34 cellular contexts compared by ENCODE assay signal in genomic region chr10:109281347-109281746, GRCh38.
DNase-seq lines count a peak whose midpoint lies in the region; ATAC-seq, FAIRE-seq and TF ChIP-seq lines count a peak whose summit lies in the region.
"Had no signal": no experiment of that assay in that cellular context is flagged by ENCODE, and none has a peak within 500 bp of the region (broad histone marks: within the 10 kb centered on the region; RNA-seq: fewer than 3 reads in every experiment).

No MANE protein-coding gene starts in this region.

- H4K8ac ChIP-seq in IMR-90 (ENCODE audit: low read depth in 2 of 2, low read length in 2 of 2) (no peak overlapping the region; a peak in 1 of 4 replicates), H1 (ENCODE audit: extremely low read depth, insufficient read depth, low read length) (no peak overlapping the region)

- H3K4me2 ChIP-seq in HepG2 (ENCODE audit: low read depth, low read length) (no peak overlapping the region), IMR-90 (ENCODE audit: low read depth, low read length) (no peak overlapping the region), K562 (ENCODE audit: insufficient read depth, low read length) (no peak overlapping the region), H1 (ENCODE audit: insufficient read depth in 1 of 2, low read depth in 2 of 2, low read length in 2 of 2) (no peak overlapping the region)
- H3K4me2 ChIP-seq: A549; BLaER1; BLaER1 treated with 17β-estradiol and CSF1 and Interleukin-3, amounts not matched to agents 10 nM and 100 nM had no signal

- no peak for DNase-seq in HepG2 (ENCODE audit: low spot score)
- DNase-seq in right lobe of liver = no peak
- no peak for DNase-seq in IMR-90
- no peak for DNase-seq in K562 (ENCODE audit: extremely low read depth in 1 of 4, low spot score in 3 of 4)
- no peak for DNase-seq in H1 (ENCODE audit: low read depth in 1 of 2, low spot score in 2 of 2)
- no peak for DNase-seq in EL
- no peak for DNase-seq in HuH-7 (ENCODE audit: low spot score)
- DNase-seq: 8988T; ACHN; AML-193; BE2C; C1 segment of cervical spinal cord; Caco-2; Calu3; CD4-positive, alpha-beta memory T cell; CD4-positive, alpha-beta T cell; CD4-positive, CD25-positive, alpha-beta regulatory T cell; CD8-positive, alpha-beta memory T cell; CD8-positive, alpha-beta T cell; COR-L47; DMS 273 treated with DMSO at 0.1 percent for 48 hours; DMS153; DMS53; DMS79; DMS79 treated with DMSO at 0.1 percent for 48 hours; DND-41 had no signal

- H3K36me3 ChIP-seq in HepG2 (replicated peaks in 1 of 2; ENCODE audit: control insufficient read depth in 1 of 2, insufficient read depth in 2 of 2, low read length in 2 of 2) = no peaks in the 10 kb centered on the region
- no peaks in the 10 kb centered on the region for H3K36me3 ChIP-seq in right lobe of liver
- H3K36me3 ChIP-seq in IMR-90 (ENCODE audit: control insufficient read depth, insufficient read depth, low read length) = no peaks in the 10 kb centered on the region
- no peaks in the 10 kb centered on the region for H3K36me3 ChIP-seq in K562 (ENCODE audit: control insufficient read depth, insufficient read depth, low read length)
- H3K36me3 ChIP-seq in H1 (ENCODE audit: control insufficient read depth in 2 of 4, insufficient read depth in 4 of 4, low read length in 3 of 4) = no peaks in the 10 kb centered on the region
- H3K36me3 ChIP-seq: BE2C; BLaER1; BLaER1 treated with 17β-estradiol and CSF1 and Interleukin-3, amounts not matched to agents 10 nM and 100 nM had no signal

- no peak for TF ChIP-seq EP300 in HepG2 (IDR thresholded peaks at IDR 0.05; ENCODE audit: low read depth in 2 of 2, low read length in 2 of 2)
- no peak for TF ChIP-seq EP300 in HepG2 (CRISPR knock-in tag; IDR thresholded peaks at IDR 0.05; ENCODE audit: borderline replicate concordance)
- no peak for TF ChIP-seq EP300 in K562 (IDR thresholded peaks at IDR 0.05; ENCODE audit: low read length)
- no peak for TF ChIP-seq EP300 in H1 (IDR thresholded peaks at IDR 0.05; ENCODE audit: borderline replicate concordance in 1 of 2, low read depth in 2 of 2, low read length in 2 of 2)

- TF ChIP-seq POLR2A in HepG2 (IDR thresholded peaks at IDR 0.05; ENCODE audit: insufficient read depth in 1 of 2, low read depth in 2 of 2, low read length in 2 of 2) = no peak
- no peak for TF ChIP-seq POLR2A in right lobe of liver (IDR thresholded peaks at IDR 0.05)
- TF ChIP-seq POLR2A in IMR-90 (IDR thresholded peaks at IDR 0.05; ENCODE audit: low read depth, low read length) = no peak
- TF ChIP-seq POLR2A in K562 (conservative IDR thresholded peaks at IDR 0.05) = no peak
- TF ChIP-seq POLR2A in H1 (IDR thresholded peaks at IDR 0.05; ENCODE audit: control extremely low read depth in 1 of 2, low read depth in 2 of 2, low read length in 2 of 2) = no peak

- no peak overlapping the region for H4K5ac ChIP-seq in IMR-90 (ENCODE audit: low read depth, low read length)
- H4K5ac ChIP-seq in H1 (ENCODE audit: insufficient read length, low read depth, low read length) = no peak overlapping the region

- in situ Hi-C loops in HepG2 (cut with HindIII; ENCODE audit: extremely low pct_ligation_motif_present, low pct_unique_long_range_greater_than_20kb) = no loop called here
- in situ Hi-C loops in IMR-90 (cut with MboI; ENCODE audit: low sequenced_read_pairs) = no loop called here
- in situ Hi-C loops in K562 (cut with MboI) = no loop called here

- no peaks in the 10 kb centered on the region; a peak in 1 of 5 replicates for H3K27me3 ChIP-seq in HepG2 (ENCODE audit: control insufficient read depth in 1 of 2, insufficient read depth in 2 of 2, low read length in 2 of 2)
- H3K27me3 ChIP-seq in right lobe of liver = no peaks in the 10 kb centered on the region
- no peaks in the 10 kb centered on the region for H3K27me3 ChIP-seq in IMR-90 (ENCODE audit: control insufficient read depth, insufficient read depth, low read length)
- H3K27me3 ChIP-seq in K562 (ENCODE audit: control insufficient read depth in 2 of 2, insufficient read depth in 2 of 2, low read length in 2 of 2) = no peaks in the 10 kb centered on the region
- H3K27me3 ChIP-seq in H1 (replicated peaks in 1 of 4; ENCODE audit: control insufficient read depth in 3 of 4, extremely low read depth in 1 of 4, insufficient read depth in 3 of 4, low read length in 3 of 4) = no peaks in the 10 kb centered on the region
- H3K27me3 ChIP-seq: BE2C; BLaER1; BLaER1 treated with 17β-estradiol and CSF1 and Interleukin-3, amounts not matched to agents 10 nM and 100 nM had no signal

- no peak for TF ChIP-seq RAD21 in HepG2 (CRISPR knock-in tag; IDR thresholded peaks at IDR 0.05)
- TF ChIP-seq RAD21 in IMR-90 (IDR thresholded peaks at IDR 0.05; ENCODE audit: low read length) = no peak
- no peak for TF ChIP-seq RAD21 in K562 (CRISPR knock-in tag; conservative IDR thresholded peaks at IDR 0.05 in 1 of 2, IDR thresholded peaks at IDR 0.05 in 1 of 2)
- no peak for TF ChIP-seq RAD21 in H1 (IDR thresholded peaks at IDR 0.05 in 1 of 2, conservative IDR thresholded peaks at IDR 0.05 in 1 of 2; ENCODE audit: low read depth in 2 of 2, low read length in 2 of 2)

- H3K23ac ChIP-seq in IMR-90 (ENCODE audit: low read depth, low read length) (no peak overlapping the region), H1 (ENCODE audit: insufficient read length) (no peak overlapping the region)

- H2AK5ac ChIP-seq in IMR-90 (ENCODE audit: low read depth, low read length) = 0 out of 2 replicates have a peak overlapping the region, but pooled peaks have one; percentile 17
- H2AK5ac ChIP-seq in H1 (ENCODE audit: low read depth, low read length) = no peak overlapping the region

- no peaks in the 10 kb centered on the region for H3K23me2 ChIP-seq in H1 (ENCODE audit: low read depth, low read length)

- H3K9me3 ChIP-seq in HepG2 (ENCODE audit: low read length) (0 out of 2 replicates have a peak, but pooled peaks cover 5% of the 10 kb centered on the region), right lobe of liver (no peaks in the 10 kb centered on the region), IMR-90 (ENCODE audit: control insufficient read depth, insufficient read depth, low read length) (no peaks in the 10 kb centered on the region), K562 (replicated peaks; ENCODE audit: control insufficient read depth, insufficient read depth, low read depth, low read length) (no peaks in the 10 kb centered on the region), H1 (ENCODE audit: insufficient read depth in 2 of 2, low read depth in 1 of 2, low read length in 1 of 2) (no peaks in the 10 kb centered on the region)
- H3K9me3 ChIP-seq: A549; BE2C; BLaER1; BLaER1 treated with 17β-estradiol and CSF1 and Interleukin-3, amounts not matched to agents 10 nM and 100 nM; Caco-2 had no signal

- H3K9me1 ChIP-seq in IMR-90 (ENCODE audit: insufficient read depth, low read length) (peaks cover 5% of the 10 kb centered on the region; the same call in 1 of the 2 replicates), K562 (ENCODE audit: control insufficient read depth, insufficient read depth, low read length) (no peaks in the 10 kb centered on the region)

- H2BK15ac ChIP-seq in IMR-90 (ENCODE audit: low read depth, low read length) = no peak overlapping the region; the same call in 2 of the 3 replicates
- no peak overlapping the region for H2BK15ac ChIP-seq in H1 (ENCODE audit: low read length)

- H3K4me1 ChIP-seq in HepG2 (ENCODE audit: insufficient read depth, low read length) (no peaks in the 10 kb centered on the region), right lobe of liver (no peaks in the 10 kb centered on the region), IMR-90 (ENCODE audit: control insufficient read depth, insufficient read depth, low read length) (peaks cover 12% of the 10 kb centered on the region), K562 (replicated peaks in 1 of 2; ENCODE audit: control insufficient read depth in 2 of 2, insufficient read depth in 2 of 2, low read length in 2 of 2) (no peaks in the 10 kb centered on the region), H1 (replicated peaks in 1 of 4; ENCODE audit: control insufficient read depth in 3 of 4, insufficient read depth in 4 of 4, low read length in 3 of 4) (no peaks in the 10 kb centered on the region)
- H3K4me1 ChIP-seq: A549, BE2C, BLaER1 had no signal

- H3K14ac ChIP-seq in IMR-90 (replicated peaks; ENCODE audit: low read depth, low read length) = no peak overlapping the region
- no peak overlapping the region for H3K14ac ChIP-seq in H1 (ENCODE audit: insufficient read length)

- H4K91ac ChIP-seq in IMR-90 (ENCODE audit: insufficient read depth, low read depth, low read length) = no peak overlapping the region
- no peak overlapping the region for H4K91ac ChIP-seq in H1 (replicated peaks; ENCODE audit: insufficient read length, low read length)

- peak overlapping the region; percentile 72; the same call in 1 of the 2 replicates for H3K18ac ChIP-seq in IMR-90 (ENCODE audit: low read depth, low read length)
- no peak overlapping the region for H3K18ac ChIP-seq in H1 (ENCODE audit: extremely low read depth, low read length)

- CTCF ChIA-PET in HepG2 (lab: Yijun Ruan, JAX; ENCODE audit: low intra/inter-chr PET ratio, low total read pairs) = no interaction called here
- CTCF ChIA-PET in IMR-90 (lab: Yijun Ruan, JAX) = no interaction called here
- CTCF ChIA-PET in K562 (lab: Yijun Ruan, JAX; ENCODE audit: low intra/inter-chr PET ratio) = no interaction called here
- CTCF ChIA-PET in H1 (lab: Charles Lee; ENCODE audit: partially characterized antibody) = no interaction called here

- no peak overlapping the region for H2AK9ac ChIP-seq in IMR-90 (replicated peaks; ENCODE audit: low read depth, low read length, poor library complexity)

- ATAC-seq in HepG2 = no peak
- ATAC-seq in right lobe of liver = no peak
- no peak for ATAC-seq in IMR-90 (ENCODE audit: low read depth)
- ATAC-seq in K562 = no peak
- no peak for ATAC-seq in HG03432 (IDR thresholded peaks at IDR 0.05; ENCODE audit: unreplicated experiment)
- ATAC-seq: A549; CD8-positive, alpha-beta T cell had no signal

- H3K4ac ChIP-seq in IMR-90 (ENCODE audit: low read depth, low read length) (no peak overlapping the region), H1 (replicated peaks; ENCODE audit: insufficient read length, low read depth, low read length) (no peak overlapping the region)

- H3K79me2 ChIP-seq in HepG2 (ENCODE audit: insufficient read depth, low read length) = no peaks in the 10 kb centered on the region
- no peaks in the 10 kb centered on the region for H3K79me2 ChIP-seq in K562 (ENCODE audit: control insufficient read depth, insufficient read depth, low read length)
- no peaks in the 10 kb centered on the region for H3K79me2 ChIP-seq in H1 (ENCODE audit: control insufficient read depth in 1 of 2, insufficient read depth in 2 of 2, low read length in 2 of 2)

- H2BK12ac ChIP-seq in H1 (ENCODE audit: low read depth, low read length) = no peak overlapping the region

- intact Hi-C loops in HepG2 (cut with micrococcal nuclease; ENCODE audit: unreplicated experiment) = no loop called here
- intact Hi-C loops in right lobe of liver (cut with DNase I) = no loop called here
- intact Hi-C loops in IMR-90 (cut with micrococcal nuclease) = loop anchor here (5.0 kb wide), 1 partner anchor 74 kb away; no protein-coding TSS in a partner anchor
- intact Hi-C loops in K562 (cut with micrococcal nuclease) = no loop called here

- no peak overlapping the region for H3K56ac ChIP-seq in IMR-90 (ENCODE audit: extremely low read depth, insufficient read depth, low read length)
- no peak overlapping the region for H3K56ac ChIP-seq in H1 (replicated peaks; ENCODE audit: insufficient read length, low read depth, low read length)

- dilution Hi-C loops in IMR-90 (cut with HindIII; ENCODE audit: low sequenced_read_pairs, unreplicated experiment) = no loop called here

- H2AFZ ChIP-seq in HepG2 (ENCODE audit: low read length) = no peak overlapping the region
- no peak overlapping the region for H2AFZ ChIP-seq in IMR-90 (replicated peaks; ENCODE audit: low read length, poor library complexity)
- H2AFZ ChIP-seq in K562 (ENCODE audit: low read depth, low read length) = no peak overlapping the region
- no peak overlapping the region for H2AFZ ChIP-seq in H1 (ENCODE audit: low read length)

- peak overlapping the region; percentile 61; the same call in 1 of the 2 replicates for H2BK20ac ChIP-seq in IMR-90 (ENCODE audit: low read depth, low read length)
- no peak overlapping the region for H2BK20ac ChIP-seq in H1 (ENCODE audit: low read length)

- H3K4me3 ChIP-seq in HepG2 (replicated peaks in 1 of 3; ENCODE audit: insufficient read depth in 1 of 3, low read depth in 2 of 3, low read length in 3 of 3) = no peak overlapping the region
- H3K4me3 ChIP-seq in right lobe of liver = no peak overlapping the region
- no peak overlapping the region for H3K4me3 ChIP-seq in IMR-90 (ENCODE audit: insufficient read depth, low read depth, low read length)
- no peak overlapping the region for H3K4me3 ChIP-seq in K562
- H3K4me3 ChIP-seq in H1 (ENCODE audit: extremely low read depth in 1 of 4, insufficient read depth in 2 of 4, low read depth in 3 of 4, low read length in 4 of 4) = no peak overlapping the region
- H3K4me3 ChIP-seq: A549; BLaER1; BLaER1 treated with 17β-estradiol and CSF1 and Interleukin-3, amounts not matched to agents 10 nM and 100 nM had no signal

- BruUV-seq in HepG2 (replicated peaks; lab: Mats Ljungman, UMichigan) = no TSS peak
- no TSS peak for BruUV-seq in IMR-90 (replicated peaks; lab: Mats Ljungman, UMichigan)
- no TSS peak for BruUV-seq in K562 (replicated peaks; lab: Mats Ljungman, UMichigan)

- peak overlapping the region; percentile 53 for H2BK5ac ChIP-seq in IMR-90 (ENCODE audit: low read depth, low read length, poor library complexity, severe bottlenecking)
- no peak overlapping the region for H2BK5ac ChIP-seq in H1 (ENCODE audit: low read depth, low read length)

- H3K27ac ChIP-seq in HepG2 (ENCODE audit: extremely low read length, insufficient read depth, low read length) = no peak overlapping the region
- no peak overlapping the region for H3K27ac ChIP-seq in right lobe of liver
- no peak overlapping the region for H3K27ac ChIP-seq in IMR-90 (ENCODE audit: insufficient read depth, low read length)
- no peak overlapping the region for H3K27ac ChIP-seq in K562 (ENCODE audit: extremely low read depth, low read depth, low read length)
- no peak overlapping the region for H3K27ac ChIP-seq in H1 (ENCODE audit: low read depth, low read length)
- H3K27ac ChIP-seq: 22Rv1; A549; BLaER1; BLaER1 treated with 17β-estradiol and CSF1 and Interleukin-3, amounts not matched to agents 10 nM and 100 nM; C4-2B had no signal

- H2BK120ac ChIP-seq in IMR-90 (ENCODE audit: low read depth, low read length) (peak overlapping the region; percentile 71), H1 (replicated peaks; ENCODE audit: low read depth, low read length) (no peak overlapping the region)

- TF ChIP-seq CTCF in HepG2 (CRISPR knock-in tag; IDR thresholded peaks at IDR 0.05) (no peak), right lobe of liver (IDR thresholded peaks at IDR 0.05) (no peak), IMR-90 (conservative IDR thresholded peaks at IDR 0.05; ENCODE audit: low read depth, low read length) (no peak), K562 (IDR thresholded peaks at IDR 0.05 in 2 of 3, conservative IDR thresholded peaks at IDR 0.05 in 1 of 3; ENCODE audit: insufficient read depth in 2 of 3, low read depth in 1 of 3, low read length in 3 of 3) (no peak), H1 (IDR thresholded peaks at IDR 0.05; ENCODE audit: control extremely low read depth in 1 of 3, insufficient read depth in 1 of 3, low read depth in 1 of 3, low read length in 3 of 3) (no peak)

- H4K20me1 ChIP-seq in HepG2 (ENCODE audit: insufficient read depth, low read length) (no peaks in the 10 kb centered on the region), IMR-90 (ENCODE audit: insufficient read depth, low read length) (no peaks in the 10 kb centered on the region), K562 (replicated peaks; ENCODE audit: control insufficient read depth, insufficient read depth, low read length) (no peaks in the 10 kb centered on the region), H1 (replicated peaks in 1 of 2; ENCODE audit: control insufficient read depth in 1 of 2, insufficient read depth in 2 of 2, low read length in 2 of 2) (no peaks in the 10 kb centered on the region)
- H4K20me1 ChIP-seq: BLaER1; BLaER1 treated with 17β-estradiol and CSF1 and Interleukin-3, amounts not matched to agents 10 nM and 100 nM had no signal

- POLR2A ChIA-PET in HepG2 (lab: Yijun Ruan, JAX) (no interaction called here), IMR-90 (lab: Charles Lee; ENCODE audit: unreplicated experiment) (no interaction called here), K562 (lab: Yijun Ruan, JAX) (no interaction called here), H1 (lab: Charles Lee; ENCODE audit: partially characterized antibody) (interaction anchor here (0.7 kb wide), 1 partner anchor 29 kb away, joined by 3 read pairs; no protein-coding TSS in a partner anchor)

- H3K9ac ChIP-seq in HepG2 (ENCODE audit: insufficient read depth, low read depth, low read length) (no peak overlapping the region), IMR-90 (ENCODE audit: low read depth, low read length) (no peak overlapping the region), K562 (ENCODE audit: insufficient read depth in 1 of 2, low read depth in 2 of 2, low read length in 2 of 2) (no peak overlapping the region), H1 (replicated peaks in 1 of 4; ENCODE audit: extremely low read depth in 1 of 4, low read depth in 3 of 4, low read length in 3 of 4) (no peak overlapping the region)
- H3K9ac ChIP-seq: BLaER1; BLaER1 treated with 17β-estradiol and CSF1 and Interleukin-3, amounts not matched to agents 10 nM and 100 nM had no signal

- FAIRE-seq in HepG2 (lab: Jason Lieb, UNC) (no peak), K562 (lab: Jason Lieb, UNC) (no peak), H1 (lab: Jason Lieb, UNC) (no peak)
- FAIRE-seq: A204.1, A549, D721Med had no signal

- WGBS in HepG2 (ENCODE audit: low lambda C conversion rate) = 0% methylated on average over 1 of the region's 1 CpG
- 71% methylated on average over 1 of the region's 1 CpG for WGBS in right lobe of liver (ENCODE audit: insufficient coverage, low coverage, low lambda C conversion rate, missing lambda C conversion rate)
- no CpG with 5 or more reads among the region's 1 CpG for WGBS in IMR-90 (ENCODE audit: extremely low coverage in 2 of 2, insufficient read length in 1 of 2), 2 experiments
- 0% methylated on average over 1 of the region's 1 CpG for WGBS in K562 (ENCODE audit: insufficient coverage, low coverage, missing lambda C conversion rate)
- WGBS in H1 (ENCODE audit: extremely low coverage in 1 of 2, insufficient coverage in 1 of 2, insufficient read length in 1 of 2, insufficient replicate concordance in 2 of 2, low coverage in 1 of 2, low lambda C conversion rate in 2 of 2, missing lambda C conversion rate in 1 of 2), 2 experiments = 92% methylated on average over 1 of the region's 1 CpG; no CpG with 5 or more reads in 1 of the 2 experiments

- H3K79me1 ChIP-seq in IMR-90 (ENCODE audit: low read depth in 1 of 2, low read length in 2 of 2) = no peaks in the 10 kb centered on the region
- no peaks in the 10 kb centered on the region for H3K79me1 ChIP-seq in H1 (ENCODE audit: low read depth, low read length)

Comparison
In these comparisons a context has a peak if more than half of its experiments do, and no peak if none do; other contexts are left out.
1. Of the 241 proteins assayed by ChIP-seq in both HepG2 and K562: peak only in HepG2: none; only in K562: none; in both: CEBPB; in neither: 239; mixed calls (peak in some experiments, not most) for 1.